1 cellular context compared by ENCODE assay signal in the genomic region with DNA sequence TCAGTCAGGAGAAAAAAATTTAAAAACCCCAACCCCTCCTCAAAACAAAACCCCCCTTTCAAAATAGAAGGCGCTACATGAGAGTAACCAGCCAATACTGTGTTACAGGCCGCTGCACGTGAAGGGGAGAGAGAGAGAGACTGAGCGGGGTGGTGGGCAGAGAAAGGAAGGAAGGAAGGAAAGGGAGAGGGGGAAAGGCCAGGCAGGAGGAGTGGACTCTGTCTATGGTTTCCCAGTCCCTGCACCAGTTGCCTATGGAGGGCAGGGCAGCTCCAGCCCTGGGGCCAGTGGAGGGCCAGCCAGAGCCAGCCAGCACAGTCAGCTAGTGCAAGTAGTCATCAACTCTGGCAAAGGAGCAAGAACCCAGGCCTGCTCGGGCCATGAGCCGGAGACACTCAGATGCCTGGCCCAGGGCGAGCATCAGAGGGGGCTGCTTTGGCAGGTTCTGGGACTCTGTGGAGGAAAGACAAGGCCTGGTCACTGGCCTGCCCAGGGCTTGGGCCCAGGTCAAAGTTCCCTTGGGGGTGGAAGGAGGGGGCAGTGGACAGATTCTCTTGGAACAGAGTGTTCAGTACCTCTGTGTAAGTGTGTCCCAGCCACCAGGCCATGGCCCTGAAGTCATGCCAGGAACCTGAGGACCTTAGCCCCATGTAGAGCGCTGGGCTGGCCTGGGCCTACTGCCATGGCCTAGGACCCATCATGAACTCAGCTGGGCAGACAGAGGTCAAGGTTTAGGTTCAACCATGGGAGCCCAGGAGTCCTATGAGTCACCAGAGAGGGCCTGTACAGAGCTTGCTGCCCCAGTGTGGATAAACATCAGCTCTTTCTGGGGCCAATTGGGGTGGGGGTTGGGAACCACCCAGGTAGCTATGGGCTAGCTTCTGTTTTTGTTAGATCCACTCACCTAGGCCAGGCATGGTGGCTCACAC.
TF ChIP-seq lines count a peak whose summit lies in the region.

No MANE protein-coding gene starts in this region.

TF ChIP-seq in HepG2, 621 proteins besides CTCF, POLR2A, EP300 and RAD21 (continued from another document and continues in another):
- TF ChIP-seq, protein P1, sequence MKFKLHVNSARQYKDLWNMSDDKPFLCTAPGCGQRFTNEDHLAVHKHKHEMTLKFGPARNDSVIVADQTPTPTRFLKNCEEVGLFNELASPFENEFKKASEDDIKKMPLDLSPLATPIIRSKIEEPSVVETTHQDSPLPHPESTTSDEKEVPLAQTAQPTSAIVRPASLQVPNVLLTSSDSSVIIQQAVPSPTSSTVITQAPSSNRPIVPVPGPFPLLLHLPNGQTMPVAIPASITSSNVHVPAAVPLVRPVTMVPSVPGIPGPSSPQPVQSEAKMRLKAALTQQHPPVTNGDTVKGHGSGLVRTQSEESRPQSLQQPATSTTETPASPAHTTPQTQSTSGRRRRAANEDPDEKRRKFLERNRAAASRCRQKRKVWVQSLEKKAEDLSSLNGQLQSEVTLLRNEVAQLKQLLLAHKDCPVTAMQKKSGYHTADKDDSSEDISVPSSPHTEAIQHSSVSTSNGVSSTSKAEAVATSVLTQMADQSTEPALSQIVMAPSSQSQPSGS (CRISPR knock-in tag; IDR thresholded peaks at IDR 0.05): 0 out of 2 replicates have a peak, but pooled peaks have one; percentile 52
- 0 out of 2 replicates have a peak, but pooled peaks have one; percentile 35 for TF ChIP-seq GLI4 (CRISPR knock-in tag; IDR thresholded peaks at IDR 0.05; ENCODE audit: borderline replicate concordance)
- TF ChIP-seq HNRNPLL (IDR thresholded peaks at IDR 0.05; ENCODE audit: low read depth, low read length, poor library complexity, severe bottlenecking): peak; percentile 38
- TF ChIP-seq TOE1 (CRISPR knock-in tag; IDR thresholded peaks at IDR 0.05): no peak
- no peak for TF ChIP-seq ZNF569 (CRISPR knock-in tag; IDR thresholded peaks at IDR 0.05; ENCODE audit: borderline replicate concordance)
- TF ChIP-seq, protein P2, sequence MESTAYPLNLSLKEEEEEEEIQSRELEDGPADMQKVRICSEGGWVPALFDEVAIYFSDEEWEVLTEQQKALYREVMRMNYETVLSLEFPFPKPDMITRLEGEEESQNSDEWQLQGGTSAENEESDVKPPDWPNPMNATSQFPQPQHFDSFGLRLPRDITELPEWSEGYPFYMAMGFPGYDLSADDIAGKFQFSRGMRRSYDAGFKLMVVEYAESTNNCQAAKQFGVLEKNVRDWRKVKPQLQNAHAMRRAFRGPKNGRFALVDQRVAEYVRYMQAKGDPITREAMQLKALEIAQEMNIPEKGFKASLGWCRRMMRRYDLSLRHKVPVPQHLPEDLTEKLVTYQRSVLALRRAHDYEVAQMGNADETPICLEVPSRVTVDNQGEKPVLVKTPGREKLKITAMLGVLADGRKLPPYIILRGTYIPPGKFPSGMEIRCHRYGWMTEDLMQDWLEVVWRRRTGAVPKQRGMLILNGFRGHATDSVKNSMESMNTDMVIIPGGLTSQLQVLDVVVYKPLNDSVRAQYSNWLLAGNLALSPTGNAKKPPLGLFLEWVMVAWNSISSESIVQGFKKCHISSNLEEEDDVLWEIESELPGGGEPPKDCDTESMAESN (CRISPR knock-in tag; conservative IDR thresholded peaks at IDR 0.05): no peak
- TF ChIP-seq KDM6A (CRISPR knock-in tag; IDR thresholded peaks at IDR 0.05; ENCODE audit: low read depth): peak; percentile 38; the same call in 1 of the 2 replicates
- TF ChIP-seq PHF5A (CRISPR knock-in tag; IDR thresholded peaks at IDR 0.05; ENCODE audit: low read depth, unreplicated experiment): no peak
- no peak for TF ChIP-seq KLF13 (CRISPR knock-in tag; IDR thresholded peaks at IDR 0.05)
- TF ChIP-seq, protein P3, sequence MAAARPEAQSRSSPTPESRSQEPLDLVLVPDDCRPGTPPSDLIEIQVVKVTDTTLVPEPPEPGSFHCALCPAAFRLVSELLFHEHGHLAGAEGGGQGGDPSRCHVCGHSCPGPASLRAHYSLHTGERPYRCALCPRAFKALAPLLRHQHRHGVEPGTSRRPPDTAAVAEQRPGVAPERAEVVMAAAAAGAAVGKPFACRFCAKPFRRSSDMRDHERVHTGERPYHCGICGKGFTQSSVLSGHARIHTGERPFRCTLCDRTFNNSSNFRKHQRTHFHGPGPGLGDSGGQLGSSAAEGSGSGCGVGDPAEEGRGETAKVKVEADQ (CRISPR knock-in tag; IDR thresholded peaks at IDR 0.05; ENCODE audit: borderline replicate concordance): 0 out of 2 replicates have a peak, but pooled peaks have one; percentile 47
- TF ChIP-seq CHD2 (IDR thresholded peaks at IDR 0.05; ENCODE audit: low read depth, low read length): 0 out of 2 replicates have a peak, but pooled peaks have one; percentile 27
- TF ChIP-seq HNRNPL (IDR thresholded peaks at IDR 0.05; ENCODE audit: low read depth, low read length): no peak
- TF ChIP-seq SP140L (CRISPR knock-in tag; IDR thresholded peaks at IDR 0.05; ENCODE audit: borderline replicate concordance): no peak
- no peak for TF ChIP-seq SRSF1 (optimal IDR thresholded peaks at IDR 0.05; ENCODE audit: low read depth, low read length)
- no peak for TF ChIP-seq ZNF780A (CRISPR knock-in tag; IDR thresholded peaks at IDR 0.05)
- TF ChIP-seq ZNF790 (CRISPR knock-in tag; IDR thresholded peaks at IDR 0.05; ENCODE audit: borderline replicate concordance): no peak
- TF ChIP-seq GATA4 (IDR thresholded peaks at IDR 0.05; ENCODE audit: borderline replicate concordance, low read depth): no peak
- no peak for TF ChIP-seq SMC3 (IDR thresholded peaks at IDR 0.05; ENCODE audit: low read length)
- no peak for TF ChIP-seq REL (CRISPR knock-in tag; conservative IDR thresholded peaks at IDR 0.05)
- TF ChIP-seq CENPT (CRISPR knock-in tag; IDR thresholded peaks at IDR 0.05; ENCODE audit: low read depth): no peak
- TF ChIP-seq NBN (conservative IDR thresholded peaks at IDR 0.05): no peak
- no peak for TF ChIP-seq SRSF4 (IDR thresholded peaks at IDR 0.05; ENCODE audit: low read depth, low read length, poor library complexity, severe bottlenecking)
- TF ChIP-seq ZNF253 (CRISPR knock-in tag; IDR thresholded peaks at IDR 0.05; ENCODE audit: borderline replicate concordance): no peak
- TF ChIP-seq ZFX (CRISPR knock-in tag; IDR thresholded peaks at IDR 0.05; ENCODE audit: low read depth): peak; percentile 92
- no peak for TF ChIP-seq RAD51 (IDR thresholded peaks at IDR 0.05; ENCODE audit: borderline replicate concordance)
- no peak for TF ChIP-seq STAT5B (CRISPR knock-in tag; IDR thresholded peaks at IDR 0.05)
- no peak for TF ChIP-seq ZKSCAN5 (CRISPR knock-in tag; IDR thresholded peaks at IDR 0.05)
- TF ChIP-seq CEBPG (CRISPR knock-in tag; IDR thresholded peaks at IDR 0.05): no peak
- TF ChIP-seq, protein P4, sequence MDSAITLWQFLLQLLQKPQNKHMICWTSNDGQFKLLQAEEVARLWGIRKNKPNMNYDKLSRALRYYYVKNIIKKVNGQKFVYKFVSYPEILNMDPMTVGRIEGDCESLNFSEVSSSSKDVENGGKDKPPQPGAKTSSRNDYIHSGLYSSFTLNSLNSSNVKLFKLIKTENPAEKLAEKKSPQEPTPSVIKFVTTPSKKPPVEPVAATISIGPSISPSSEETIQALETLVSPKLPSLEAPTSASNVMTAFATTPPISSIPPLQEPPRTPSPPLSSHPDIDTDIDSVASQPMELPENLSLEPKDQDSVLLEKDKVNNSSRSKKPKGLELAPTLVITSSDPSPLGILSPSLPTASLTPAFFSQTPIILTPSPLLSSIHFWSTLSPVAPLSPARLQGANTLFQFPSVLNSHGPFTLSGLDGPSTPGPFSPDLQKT (CRISPR knock-in tag; IDR thresholded peaks at IDR 0.05; ENCODE audit: borderline replicate concordance): no peak
- no peak for TF ChIP-seq MED8 (CRISPR knock-in tag; IDR thresholded peaks at IDR 0.05; ENCODE audit: insufficient replicate concordance)
- TF ChIP-seq ZNF773 (CRISPR knock-in tag; IDR thresholded peaks at IDR 0.05; ENCODE audit: borderline replicate concordance): no peak
- TF ChIP-seq, protein P5, sequence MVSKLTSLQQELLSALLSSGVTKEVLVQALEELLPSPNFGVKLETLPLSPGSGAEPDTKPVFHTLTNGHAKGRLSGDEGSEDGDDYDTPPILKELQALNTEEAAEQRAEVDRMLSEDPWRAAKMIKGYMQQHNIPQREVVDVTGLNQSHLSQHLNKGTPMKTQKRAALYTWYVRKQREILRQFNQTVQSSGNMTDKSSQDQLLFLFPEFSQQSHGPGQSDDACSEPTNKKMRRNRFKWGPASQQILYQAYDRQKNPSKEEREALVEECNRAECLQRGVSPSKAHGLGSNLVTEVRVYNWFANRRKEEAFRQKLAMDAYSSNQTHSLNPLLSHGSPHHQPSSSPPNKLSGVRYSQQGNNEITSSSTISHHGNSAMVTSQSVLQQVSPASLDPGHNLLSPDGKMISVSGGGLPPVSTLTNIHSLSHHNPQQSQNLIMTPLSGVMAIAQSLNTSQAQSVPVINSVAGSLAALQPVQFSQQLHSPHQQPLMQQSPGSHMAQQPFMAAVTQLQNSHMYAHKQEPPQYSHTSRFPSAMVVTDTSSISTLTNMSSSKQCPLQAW (CRISPR knock-in tag; IDR thresholded peaks at IDR 0.05): peak; percentile 68; the same call in 1 of the 2 replicates
- TF ChIP-seq CENPX (CRISPR knock-in tag; IDR thresholded peaks at IDR 0.05): no peak
- TF ChIP-seq SATB2 (CRISPR knock-in tag; IDR thresholded peaks at IDR 0.05): no peak
- TF ChIP-seq, protein P6, sequence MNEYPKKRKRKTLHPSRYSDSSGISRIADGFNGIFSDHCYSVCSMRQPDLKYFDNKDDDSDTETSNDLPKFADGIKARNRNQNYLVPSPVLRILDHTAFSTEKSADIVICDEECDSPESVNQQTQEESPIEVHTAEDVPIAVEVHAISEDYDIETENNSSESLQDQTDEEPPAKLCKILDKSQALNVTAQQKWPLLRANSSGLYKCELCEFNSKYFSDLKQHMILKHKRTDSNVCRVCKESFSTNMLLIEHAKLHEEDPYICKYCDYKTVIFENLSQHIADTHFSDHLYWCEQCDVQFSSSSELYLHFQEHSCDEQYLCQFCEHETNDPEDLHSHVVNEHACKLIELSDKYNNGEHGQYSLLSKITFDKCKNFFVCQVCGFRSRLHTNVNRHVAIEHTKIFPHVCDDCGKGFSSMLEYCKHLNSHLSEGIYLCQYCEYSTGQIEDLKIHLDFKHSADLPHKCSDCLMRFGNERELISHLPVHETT (CRISPR knock-in tag; conservative IDR thresholded peaks at IDR 0.05): no peak
- TF ChIP-seq, protein P7, sequence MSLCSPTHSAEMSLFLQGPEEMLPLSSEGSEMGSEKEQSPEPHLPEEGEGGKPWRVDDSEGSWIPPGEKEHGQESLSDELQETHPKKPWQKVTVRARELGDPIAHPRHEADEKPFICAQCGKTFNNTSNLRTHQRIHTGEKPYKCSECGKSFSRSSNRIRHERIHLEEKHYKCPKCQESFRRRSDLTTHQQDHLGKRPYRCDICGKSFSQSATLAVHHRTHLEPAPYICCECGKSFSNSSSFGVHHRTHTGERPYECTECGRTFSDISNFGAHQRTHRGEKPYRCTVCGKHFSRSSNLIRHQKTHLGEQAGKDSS (CRISPR knock-in tag; IDR thresholded peaks at IDR 0.05; ENCODE audit: borderline replicate concordance, low read depth): peak; percentile 80; the same call in 1 of the 2 replicates
- TF ChIP-seq, protein P8, sequence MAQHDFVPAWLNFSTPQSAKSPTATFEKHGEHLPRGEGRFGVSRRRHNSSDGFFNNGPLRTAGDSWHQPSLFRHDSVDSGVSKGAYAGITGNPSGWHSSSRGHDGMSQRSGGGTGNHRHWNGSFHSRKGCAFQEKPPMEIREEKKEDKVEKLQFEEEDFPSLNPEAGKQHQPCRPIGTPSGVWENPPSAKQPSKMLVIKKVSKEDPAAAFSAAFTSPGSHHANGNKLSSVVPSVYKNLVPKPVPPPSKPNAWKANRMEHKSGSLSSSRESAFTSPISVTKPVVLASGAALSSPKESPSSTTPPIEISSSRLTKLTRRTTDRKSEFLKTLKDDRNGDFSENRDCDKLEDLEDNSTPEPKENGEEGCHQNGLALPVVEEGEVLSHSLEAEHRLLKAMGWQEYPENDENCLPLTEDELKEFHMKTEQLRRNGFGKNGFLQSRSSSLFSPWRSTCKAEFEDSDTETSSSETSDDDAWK (CRISPR knock-in tag; IDR thresholded peaks at IDR 0.05): no peak
- peak; percentile 95 for TF ChIP-seq PHF21A (CRISPR knock-in tag; IDR thresholded peaks at IDR 0.05)
- no peak for TF ChIP-seq ZNF749 (CRISPR knock-in tag; IDR thresholded peaks at IDR 0.05; ENCODE audit: borderline replicate concordance)
- TF ChIP-seq ZSCAN21 (CRISPR knock-in tag; IDR thresholded peaks at IDR 0.05; ENCODE audit: borderline replicate concordance): no peak
- TF ChIP-seq SIX1 (CRISPR knock-in tag; IDR thresholded peaks at IDR 0.05; ENCODE audit: borderline replicate concordance): no peak
- TF ChIP-seq, protein P9, sequence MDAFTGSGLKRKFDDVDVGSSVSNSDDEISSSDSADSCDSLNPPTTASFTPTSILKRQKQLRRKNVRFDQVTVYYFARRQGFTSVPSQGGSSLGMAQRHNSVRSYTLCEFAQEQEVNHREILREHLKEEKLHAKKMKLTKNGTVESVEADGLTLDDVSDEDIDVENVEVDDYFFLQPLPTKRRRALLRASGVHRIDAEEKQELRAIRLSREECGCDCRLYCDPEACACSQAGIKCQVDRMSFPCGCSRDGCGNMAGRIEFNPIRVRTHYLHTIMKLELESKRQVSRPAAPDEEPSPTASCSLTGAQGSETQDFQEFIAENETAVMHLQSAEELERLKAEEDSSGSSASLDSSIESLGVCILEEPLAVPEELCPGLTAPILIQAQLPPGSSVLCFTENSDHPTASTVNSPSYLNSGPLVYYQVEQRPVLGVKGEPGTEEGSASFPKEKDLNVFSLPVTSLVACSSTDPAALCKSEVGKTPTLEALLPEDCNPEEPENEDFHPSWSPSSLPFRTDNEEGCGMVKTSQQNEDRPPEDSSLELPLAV (CRISPR knock-in tag; conservative IDR thresholded peaks at IDR 0.05; ENCODE audit: low read depth): no peak
- TF ChIP-seq KDM3A (CRISPR knock-in tag; IDR thresholded peaks at IDR 0.05; ENCODE audit: low read depth): no peak
- no peak for TF ChIP-seq TMF1 (CRISPR knock-in tag; IDR thresholded peaks at IDR 0.05; ENCODE audit: low read depth)
- TF ChIP-seq EEA1 (CRISPR knock-in tag; IDR thresholded peaks at IDR 0.05; ENCODE audit: borderline replicate concordance): no peak; the same call in 1 of the 2 replicates
- no peak for TF ChIP-seq CREM (IDR thresholded peaks at IDR 0.05)
- no peak for TF ChIP-seq CREM (CRISPR knock-in tag; IDR thresholded peaks at IDR 0.05)
- TF ChIP-seq ZSCAN22 (CRISPR knock-in tag; IDR thresholded peaks at IDR 0.05): no peak
- no peak for TF ChIP-seq ATF7 (IDR thresholded peaks at IDR 0.05)
- TF ChIP-seq ATF7 (CRISPR knock-in tag; IDR thresholded peaks at IDR 0.05): no peak
- TF ChIP-seq, protein P10, sequence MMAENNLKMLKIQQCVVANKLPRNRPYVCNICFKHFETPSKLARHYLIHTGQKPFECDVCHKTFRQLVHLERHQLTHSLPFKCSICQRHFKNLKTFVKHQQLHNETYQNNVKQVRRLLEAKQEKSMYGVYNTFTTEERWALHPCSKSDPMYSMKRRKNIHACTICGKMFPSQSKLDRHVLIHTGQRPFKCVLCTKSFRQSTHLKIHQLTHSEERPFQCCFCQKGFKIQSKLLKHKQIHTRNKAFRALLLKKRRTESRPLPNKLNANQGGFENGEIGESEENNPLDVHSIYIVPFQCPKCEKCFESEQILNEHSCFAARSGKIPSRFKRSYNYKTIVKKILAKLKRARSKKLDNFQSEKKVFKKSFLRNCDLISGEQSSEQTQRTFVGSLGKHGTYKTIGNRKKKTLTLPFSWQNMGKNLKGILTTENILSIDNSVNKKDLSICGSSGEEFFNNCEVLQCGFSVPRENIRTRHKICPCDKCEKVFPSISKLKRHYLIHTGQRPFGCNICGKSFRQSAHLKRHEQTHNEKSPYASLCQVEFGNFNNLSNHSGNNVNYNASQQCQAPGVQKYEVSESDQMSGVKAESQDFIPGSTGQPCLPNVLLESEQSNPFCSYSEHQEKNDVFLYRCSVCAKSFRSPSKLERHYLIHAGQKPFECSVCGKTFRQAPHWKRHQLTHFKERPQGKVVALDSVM (CRISPR knock-in tag; IDR thresholded peaks at IDR 0.05): no peak
- no peak for TF ChIP-seq TEAD3 (CRISPR knock-in tag; optimal IDR thresholded peaks at IDR 0.05; ENCODE audit: borderline replicate concordance)
- TF ChIP-seq ZFP90 (CRISPR knock-in tag; IDR thresholded peaks at IDR 0.05; ENCODE audit: borderline replicate concordance): no peak
